Comparison of ENCODE assay signal across 9 cellular contexts in genomic region chr4:41692717-41693345, GRCh38. TPM values are rescaled to one million over a fixed set of nuclear protein-coding genes. Genes with fewer than 3 reads are reported as not detected.
DNase-seq lines count a peak whose midpoint lies in the region; ATAC-seq, FAIRE-seq and TF ChIP-seq lines count a peak whose summit lies in the region.
"Had no signal": no experiment of that assay in that cellular context is flagged by ENCODE, and none has a peak within 500 bp of the region (broad histone marks: within the 10 kb centered on the region; RNA-seq: fewer than 3 reads in every experiment).

No MANE protein-coding gene starts in this region.

- peaks cover 77% of the 10 kb centered on the region for H3K36me3 ChIP-seq in SJCRH30

- peak; percentile 76 for FAIRE-seq in G401.6 (lab: Jason Lieb, UNC)

- in situ Hi-C loops in T47D (cut with HindIII; ENCODE audit: low pct_unique_long_range_greater_than_20kb, low sequenced_read_pairs), result no loop called here

- H3K27me3 ChIP-seq in SJCRH30, result no peaks in the 10 kb centered on the region

- no peak overlapping the region for H3K4me3 ChIP-seq in SJCRH30

- DNase-seq in SJCRH30 (peak; percentile 53 to 70), T47D (ENCODE audit: low read depth in 1 of 2, low spot score in 1 of 2) (peak; percentile 2 to 53), islet precursor cell (peak; percentile 83)
- peak; percentile 8 to 17 (median 13) for DNase-seq in stimulated activated CD4-positive, alpha-beta T cell treated with anti-CD3 and anti-CD28 coated beads, TNF-alpha, amount 100 ng/mL, for 48 hours (ENCODE audit: low read depth in 3 of 3)

- no peaks in the 10 kb centered on the region for H3K9me3 ChIP-seq in SJCRH30 (replicated peaks)

- ATAC-seq in GM21723 (IDR thresholded peaks at IDR 0.05; ENCODE audit: unreplicated experiment) (peak; percentile 86), HG03439 (IDR thresholded peaks at IDR 0.05; ENCODE audit: unreplicated experiment) (no peak)

- H3K27ac ChIP-seq in SJCRH30, result no peak overlapping the region

- H3K4me1 ChIP-seq in SJCRH30, result no peaks in the 10 kb centered on the region

- TF ChIP-seq CTCF in LNCAP (IDR thresholded peaks at IDR 0.05), result peak; percentile 87

RNA-seq across cellular contexts. Expression of gene PHOX2B, which starts 55.7 kb away (rescaled TPM):
- total RNA-seq in SJCRH30 (2014; rRNA removed; shearing (Covaris generic)), result not detected in 2 replicates
- total RNA-seq: activated CD8-positive, alpha-beta memory T cell treated with anti-CD3 and anti-CD28 coated beads for 36 hours had no signal

Comparison
In these comparisons a context has a peak if more than half of its experiments do, and no peak if none do; other contexts are left out.
1. DNase-seq: peak in every context shown above with its lines; median percentile 83 in islet precursor cell; 62 in SJCRH30; 28 in T47D; 13 in stimulated activated CD4-positive, alpha-beta T cell treated with anti-CD3 and anti-CD28 coated beads, TNF-alpha, amount 100 ng/mL, for 48 hours.